Comparison of ENCODE assay signal across 1 cellular context in the genomic region with DNA sequence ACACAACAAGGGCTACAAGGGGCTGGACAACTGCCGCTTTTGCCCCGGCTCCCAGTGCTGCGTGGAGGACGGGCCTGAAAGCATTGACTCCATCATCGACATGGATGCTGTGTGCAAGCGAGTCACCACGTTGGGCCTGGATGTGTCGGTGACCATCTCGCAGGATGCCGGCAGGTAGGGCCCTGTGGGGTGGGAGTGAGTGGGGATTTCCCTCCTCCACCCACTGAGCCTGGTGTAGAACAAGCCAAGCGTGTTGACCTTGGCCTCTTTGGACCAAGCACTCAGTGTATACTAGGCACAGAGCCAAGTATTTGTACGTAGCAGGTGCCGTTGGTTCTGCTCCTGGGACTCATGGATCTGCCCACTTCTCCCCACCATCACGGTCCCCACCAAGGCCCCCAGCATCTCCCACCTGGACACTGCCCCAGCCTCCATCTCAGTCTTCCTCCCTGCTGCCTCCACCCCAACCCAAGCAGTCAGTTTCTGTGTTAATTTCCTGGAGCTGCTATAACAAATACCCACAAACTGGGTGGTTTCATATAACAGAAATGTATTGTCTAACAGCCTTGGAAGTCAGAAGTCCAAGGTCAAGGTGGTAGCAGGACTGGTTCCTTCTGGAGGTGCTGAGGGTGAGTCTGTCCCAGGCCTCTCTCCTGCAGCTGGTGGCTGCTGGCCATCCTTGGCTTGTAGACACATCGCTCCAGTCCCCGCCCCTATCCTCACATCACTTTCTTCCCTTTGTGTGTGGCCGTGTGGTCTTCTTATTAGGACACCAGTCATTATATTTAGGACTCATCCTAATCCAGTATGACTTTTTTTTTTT.
A peak's percentile ranks its signal among the peaks of the same experiment; 100 is the strongest.
TF ChIP-seq lines count a peak whose summit lies in the region.

No MANE protein-coding gene starts in this region.

TF ChIP-seq in HepG2, 621 proteins besides CTCF, POLR2A, EP300 and RAD21 (continued from another document and continues in another):
- TF ChIP-seq ZNF710 (CRISPR knock-in tag; IDR thresholded peaks at IDR 0.05; ENCODE audit: borderline replicate concordance), result peak; percentile 34; the same call in 1 of the 2 replicates
- TF ChIP-seq, protein P1, sequence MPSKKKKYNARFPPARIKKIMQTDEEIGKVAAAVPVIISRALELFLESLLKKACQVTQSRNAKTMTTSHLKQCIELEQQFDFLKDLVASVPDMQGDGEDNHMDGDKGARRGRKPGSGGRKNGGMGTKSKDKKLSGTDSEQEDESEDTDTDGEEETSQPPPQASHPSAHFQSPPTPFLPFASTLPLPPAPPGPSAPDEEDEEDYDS (CRISPR knock-in tag; IDR thresholded peaks at IDR 0.05), result peak; percentile 31; the same call in 1 of the 2 replicates
- TF ChIP-seq PHB2 (IDR thresholded peaks at IDR 0.05; ENCODE audit: partially characterized antibody), result no peak
- no peak for TF ChIP-seq RNF2 (conservative IDR thresholded peaks at IDR 0.05; ENCODE audit: low read depth)
- no peak for TF ChIP-seq FOXM1 (CRISPR knock-in tag; IDR thresholded peaks at IDR 0.05)
- TF ChIP-seq RBM22 (optimal IDR thresholded peaks at IDR 0.05; ENCODE audit: low read length), result no peak
- TF ChIP-seq REPIN1 (CRISPR knock-in tag; IDR thresholded peaks at IDR 0.05; ENCODE audit: borderline replicate concordance, low read depth), result peak; percentile 59; the same call in 1 of the 2 replicates
- TF ChIP-seq, protein P2, sequence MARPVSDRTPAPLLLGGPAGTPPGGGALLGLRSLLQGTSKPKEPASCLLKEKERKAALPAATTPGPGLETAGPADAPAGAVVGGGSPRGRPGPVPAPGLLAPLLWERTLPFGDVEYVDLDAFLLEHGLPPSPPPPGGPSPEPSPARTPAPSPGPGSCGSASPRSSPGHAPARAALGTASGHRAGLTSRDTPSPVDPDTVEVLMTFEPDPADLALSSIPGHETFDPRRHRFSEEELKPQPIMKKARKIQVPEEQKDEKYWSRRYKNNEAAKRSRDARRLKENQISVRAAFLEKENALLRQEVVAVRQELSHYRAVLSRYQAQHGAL (CRISPR knock-in tag; IDR thresholded peaks at IDR 0.05; ENCODE audit: not compliant biosample characterization), result no peak
- TF ChIP-seq, protein P3, sequence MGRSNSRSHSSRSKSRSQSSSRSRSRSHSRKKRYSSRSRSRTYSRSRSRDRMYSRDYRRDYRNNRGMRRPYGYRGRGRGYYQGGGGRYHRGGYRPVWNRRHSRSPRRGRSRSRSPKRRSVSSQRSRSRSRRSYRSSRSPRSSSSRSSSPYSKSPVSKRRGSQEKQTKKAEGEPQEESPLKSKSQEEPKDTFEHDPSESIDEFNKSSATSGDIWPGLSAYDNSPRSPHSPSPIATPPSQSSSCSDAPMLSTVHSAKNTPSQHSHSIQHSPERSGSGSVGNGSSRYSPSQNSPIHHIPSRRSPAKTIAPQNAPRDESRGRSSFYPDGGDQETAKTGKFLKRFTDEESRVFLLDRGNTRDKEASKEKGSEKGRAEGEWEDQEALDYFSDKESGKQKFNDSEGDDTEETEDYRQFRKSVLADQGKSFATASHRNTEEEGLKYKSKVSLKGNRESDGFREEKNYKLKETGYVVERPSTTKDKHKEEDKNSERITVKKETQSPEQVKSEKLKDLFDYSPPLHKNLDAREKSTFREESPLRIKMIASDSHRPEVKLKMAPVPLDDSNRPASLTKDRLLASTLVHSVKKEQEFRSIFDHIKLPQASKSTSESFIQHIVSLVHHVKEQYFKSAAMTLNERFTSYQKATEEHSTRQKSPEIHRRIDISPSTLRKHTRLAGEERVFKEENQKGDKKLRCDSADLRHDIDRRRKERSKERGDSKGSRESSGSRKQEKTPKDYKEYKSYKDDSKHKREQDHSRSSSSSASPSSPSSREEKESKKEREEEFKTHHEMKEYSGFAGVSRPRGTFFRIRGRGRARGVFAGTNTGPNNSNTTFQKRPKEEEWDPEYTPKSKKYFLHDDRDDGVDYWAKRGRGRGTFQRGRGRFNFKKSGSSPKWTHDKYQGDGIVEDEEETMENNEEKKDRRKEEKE (IDR thresholded peaks at IDR 0.05), result no peak
- no peak for TF ChIP-seq ZNF317 (CRISPR knock-in tag; IDR thresholded peaks at IDR 0.05)
- no peak; the same call in 1 of the 2 replicates for TF ChIP-seq NCOR1 (IDR thresholded peaks at IDR 0.05; ENCODE audit: borderline replicate concordance, low read length)
- TF ChIP-seq KDM4B (CRISPR knock-in tag; IDR thresholded peaks at IDR 0.05), result no peak
- TF ChIP-seq ZSCAN12 (CRISPR knock-in tag; IDR thresholded peaks at IDR 0.05), result no peak
- TF ChIP-seq, protein P4, sequence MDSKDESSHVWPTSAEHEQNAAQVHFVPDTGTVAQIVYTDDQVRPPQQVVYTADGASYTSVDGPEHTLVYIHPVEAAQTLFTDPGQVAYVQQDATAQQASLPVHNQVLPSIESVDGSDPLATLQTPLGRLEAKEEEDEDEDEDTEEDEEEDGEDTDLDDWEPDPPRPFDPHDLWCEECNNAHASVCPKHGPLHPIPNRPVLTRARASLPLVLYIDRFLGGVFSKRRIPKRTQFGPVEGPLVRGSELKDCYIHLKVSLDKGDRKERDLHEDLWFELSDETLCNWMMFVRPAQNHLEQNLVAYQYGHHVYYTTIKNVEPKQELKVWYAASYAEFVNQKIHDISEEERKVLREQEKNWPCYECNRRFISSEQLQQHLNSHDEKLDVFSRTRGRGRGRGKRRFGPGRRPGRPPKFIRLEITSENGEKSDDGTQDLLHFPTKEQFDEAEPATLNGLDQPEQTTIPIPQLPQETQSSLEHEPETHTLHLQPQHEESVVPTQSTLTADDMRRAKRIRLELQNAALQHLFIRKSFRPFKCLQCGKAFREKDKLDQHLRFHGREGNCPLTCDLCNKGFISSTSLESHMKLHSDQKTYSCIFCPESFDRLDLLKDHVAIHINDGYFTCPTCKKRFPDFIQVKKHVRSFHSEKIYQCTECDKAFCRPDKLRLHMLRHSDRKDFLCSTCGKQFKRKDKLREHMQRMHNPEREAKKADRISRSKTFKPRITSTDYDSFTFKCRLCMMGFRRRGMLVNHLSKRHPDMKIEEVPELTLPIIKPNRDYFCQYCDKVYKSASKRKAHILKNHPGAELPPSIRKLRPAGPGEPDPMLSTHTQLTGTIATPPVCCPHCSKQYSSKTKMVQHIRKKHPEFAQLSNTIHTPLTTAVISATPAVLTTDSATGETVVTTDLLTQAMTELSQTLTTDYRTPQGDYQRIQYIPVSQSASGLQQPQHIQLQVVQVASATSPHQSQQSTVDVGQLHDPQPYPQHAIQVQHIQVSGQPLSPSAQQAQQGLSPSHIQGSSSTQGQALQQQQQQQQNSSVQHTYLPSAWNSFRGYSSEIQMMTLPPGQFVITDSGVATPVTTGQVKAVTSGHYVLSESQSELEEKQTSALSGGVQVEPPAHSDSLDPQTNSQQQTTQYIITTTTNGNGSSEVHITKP (CRISPR knock-in tag; IDR thresholded peaks at IDR 0.05; ENCODE audit: low read depth), result no peak
- TF ChIP-seq, protein P5, sequence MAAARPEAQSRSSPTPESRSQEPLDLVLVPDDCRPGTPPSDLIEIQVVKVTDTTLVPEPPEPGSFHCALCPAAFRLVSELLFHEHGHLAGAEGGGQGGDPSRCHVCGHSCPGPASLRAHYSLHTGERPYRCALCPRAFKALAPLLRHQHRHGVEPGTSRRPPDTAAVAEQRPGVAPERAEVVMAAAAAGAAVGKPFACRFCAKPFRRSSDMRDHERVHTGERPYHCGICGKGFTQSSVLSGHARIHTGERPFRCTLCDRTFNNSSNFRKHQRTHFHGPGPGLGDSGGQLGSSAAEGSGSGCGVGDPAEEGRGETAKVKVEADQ (CRISPR knock-in tag; IDR thresholded peaks at IDR 0.05; ENCODE audit: borderline replicate concordance), result 0 out of 2 replicates have a peak, but pooled peaks have one; percentile 8
- TF ChIP-seq JUN (CRISPR knock-in tag; IDR thresholded peaks at IDR 0.05), result no peak
- TF ChIP-seq ZNF557 (CRISPR knock-in tag; IDR thresholded peaks at IDR 0.05), result no peak
- no peak for TF ChIP-seq MYC (CRISPR knock-in tag; IDR thresholded peaks at IDR 0.05; ENCODE audit: borderline replicate concordance)
- TF ChIP-seq CEBPB (IDR thresholded peaks at IDR 0.05; ENCODE audit: borderline replicate concordance, low read depth, low read length), result no peak
- TF ChIP-seq ARNTL (CRISPR knock-in tag; IDR thresholded peaks at IDR 0.05), result no peak
- TF ChIP-seq ZNF232 (CRISPR knock-in tag; IDR thresholded peaks at IDR 0.05; ENCODE audit: borderline replicate concordance), result 0 out of 2 replicates have a peak, but pooled peaks have one; percentile 17
- no peak for TF ChIP-seq ZNF747 (CRISPR knock-in tag; IDR thresholded peaks at IDR 0.05; ENCODE audit: borderline replicate concordance)
- no peak for TF ChIP-seq SOX13 (IDR thresholded peaks at IDR 0.05)
- TF ChIP-seq SOX13 (CRISPR knock-in tag; conservative IDR thresholded peaks at IDR 0.05 in 1 of 2, IDR thresholded peaks at IDR 0.05 in 1 of 2), result peak in 1 of 2 experiments; percentile 54; a peak in 2 of 4 replicates
- TF ChIP-seq SUZ12 (IDR thresholded peaks at IDR 0.05; ENCODE audit: low read depth, low read length), result no peak
- TF ChIP-seq NONO (IDR thresholded peaks at IDR 0.05), result no peak
- 0 out of 2 replicates have a peak, but pooled peaks have one; percentile 13 for TF ChIP-seq NONO (CRISPR knock-in tag; conservative IDR thresholded peaks at IDR 0.05)
- peak; percentile 56; the same call in 1 of the 2 replicates for TF ChIP-seq ZNF350 (CRISPR knock-in tag; IDR thresholded peaks at IDR 0.05; ENCODE audit: borderline replicate concordance, low read depth)
- no peak for TF ChIP-seq MEF2D (CRISPR knock-in tag; IDR thresholded peaks at IDR 0.05)
- TF ChIP-seq KAT2B (IDR thresholded peaks at IDR 0.05; ENCODE audit: borderline replicate concordance, low read depth, low read length), result no peak
- TF ChIP-seq, protein P6, sequence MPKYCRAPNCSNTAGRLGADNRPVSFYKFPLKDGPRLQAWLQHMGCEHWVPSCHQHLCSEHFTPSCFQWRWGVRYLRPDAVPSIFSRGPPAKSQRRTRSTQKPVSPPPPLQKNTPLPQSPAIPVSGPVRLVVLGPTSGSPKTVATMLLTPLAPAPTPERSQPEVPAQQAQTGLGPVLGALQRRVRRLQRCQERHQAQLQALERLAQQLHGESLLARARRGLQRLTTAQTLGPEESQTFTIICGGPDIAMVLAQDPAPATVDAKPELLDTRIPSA (CRISPR knock-in tag; IDR thresholded peaks at IDR 0.05; ENCODE audit: borderline replicate concordance), result no peak
- TF ChIP-seq CENPT (CRISPR knock-in tag; IDR thresholded peaks at IDR 0.05; ENCODE audit: low read depth), result peak; percentile 40; the same call in 1 of the 2 replicates
- no peak; the same call in 1 of the 2 replicates for TF ChIP-seq TFDP2 (CRISPR knock-in tag; IDR thresholded peaks at IDR 0.05)
- no peak for TF ChIP-seq ZNF441 (CRISPR knock-in tag; IDR thresholded peaks at IDR 0.05; ENCODE audit: borderline replicate concordance)
- TF ChIP-seq TEAD3 (CRISPR knock-in tag; optimal IDR thresholded peaks at IDR 0.05; ENCODE audit: borderline replicate concordance), result peak; percentile 65
- no peak for TF ChIP-seq ARID2 (CRISPR knock-in tag; IDR thresholded peaks at IDR 0.05; ENCODE audit: borderline replicate concordance)
- TF ChIP-seq, protein P7, sequence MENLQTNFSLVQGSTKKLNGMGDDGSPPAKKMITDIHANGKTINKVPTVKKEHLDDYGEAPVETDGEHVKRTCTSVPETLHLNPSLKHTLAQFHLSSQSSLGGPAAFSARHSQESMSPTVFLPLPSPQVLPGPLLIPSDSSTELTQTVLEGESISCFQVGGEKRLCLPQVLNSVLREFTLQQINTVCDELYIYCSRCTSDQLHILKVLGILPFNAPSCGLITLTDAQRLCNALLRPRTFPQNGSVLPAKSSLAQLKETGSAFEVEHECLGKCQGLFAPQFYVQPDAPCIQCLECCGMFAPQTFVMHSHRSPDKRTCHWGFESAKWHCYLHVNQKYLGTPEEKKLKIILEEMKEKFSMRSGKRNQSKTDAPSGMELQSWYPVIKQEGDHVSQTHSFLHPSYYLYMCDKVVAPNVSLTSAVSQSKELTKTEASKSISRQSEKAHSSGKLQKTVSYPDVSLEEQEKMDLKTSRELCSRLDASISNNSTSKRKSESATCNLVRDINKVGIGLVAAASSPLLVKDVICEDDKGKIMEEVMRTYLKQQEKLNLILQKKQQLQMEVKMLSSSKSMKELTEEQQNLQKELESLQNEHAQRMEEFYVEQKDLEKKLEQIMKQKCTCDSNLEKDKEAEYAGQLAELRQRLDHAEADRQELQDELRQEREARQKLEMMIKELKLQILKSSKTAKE (CRISPR knock-in tag; IDR thresholded peaks at IDR 0.05; ENCODE audit: borderline replicate concordance), result 0 out of 2 replicates have a peak, but pooled peaks have one; percentile 1
- no peak for TF ChIP-seq SMYD3 (CRISPR knock-in tag; IDR thresholded peaks at IDR 0.05)
- peak; percentile 100 for TF ChIP-seq ZBTB38 (CRISPR knock-in tag; IDR thresholded peaks at IDR 0.05)
- TF ChIP-seq ZNF720 (CRISPR knock-in tag; IDR thresholded peaks at IDR 0.05), result no peak
- TF ChIP-seq UBTF (CRISPR knock-in tag; IDR thresholded peaks at IDR 0.05), result peak; percentile 59
